In the genomic region with DNA sequence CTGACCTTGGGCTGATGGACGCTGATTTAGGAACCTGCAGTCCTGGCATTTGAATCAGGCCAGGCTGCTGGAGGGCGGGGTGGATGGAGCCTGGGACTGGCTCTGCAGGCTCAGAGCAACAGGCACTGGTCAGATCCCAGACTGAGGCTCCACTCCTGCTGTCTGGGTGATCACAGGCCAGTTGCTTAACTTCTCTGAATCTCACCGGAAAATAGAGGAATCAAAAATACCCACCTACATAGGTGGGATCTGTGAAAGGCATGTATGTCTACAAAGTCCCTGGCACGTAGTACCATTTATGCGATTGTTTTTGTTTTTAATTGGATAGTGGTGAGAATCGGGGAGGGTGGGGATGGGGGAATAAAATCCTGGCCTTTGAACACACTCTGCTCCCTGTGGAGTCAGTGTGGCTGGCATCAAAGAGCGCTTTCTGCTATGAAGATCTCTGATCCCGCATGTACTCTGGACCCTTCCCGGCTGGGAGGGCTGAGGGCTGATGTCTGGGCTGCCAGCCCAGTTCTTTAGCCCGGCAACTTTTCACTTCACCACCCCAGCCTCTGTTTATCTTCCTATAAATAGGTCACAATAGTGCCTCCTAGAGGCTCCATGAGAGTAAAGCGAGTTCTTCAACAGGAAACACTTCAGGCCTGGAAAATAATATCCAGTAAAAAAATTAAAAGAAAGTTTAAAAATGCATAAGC, we compare ENCODE assay signal across 9 cellular contexts.
A peak's percentile ranks its signal among the peaks of the same experiment; 100 is the strongest.
DNase-seq lines count a peak whose midpoint lies in the region; ATAC-seq and TF ChIP-seq lines count a peak whose summit lies in the region.
"Had no signal": no experiment of that assay in that cellular context is flagged by ENCODE, and none has a peak within 500 bp of the region (broad histone marks: within the 10 kb centered on the region; RNA-seq: fewer than 3 reads in every experiment).

No MANE protein-coding gene starts in this region.

- no peak for ATAC-seq in CD4-positive, alpha-beta T cell (ENCODE audit: poor library complexity)

- H3K27ac Mint-ChIP-seq in CD4-positive, alpha-beta T cell = no peak overlapping the region

- H3K4me1 ChIP-seq in fibroblast of lung (ENCODE audit: control insufficient read depth, extremely low read depth, insufficient read depth, low read length) = no peaks in the 10 kb centered on the region
- H3K4me1 ChIP-seq in osteoblast (ENCODE audit: insufficient read depth, low read length) = no peaks in the 10 kb centered on the region

- no peak overlapping the region for H2AFZ ChIP-seq in fibroblast of lung (ENCODE audit: low read length)
- H2AFZ ChIP-seq in osteoblast (ENCODE audit: low read length) = no peak overlapping the region

- no peaks in the 10 kb centered on the region for H3K4me1 Mint-ChIP-seq in CD4-positive, alpha-beta T cell (ENCODE audit: low read depth)

- intact Hi-C loops in CD4-positive, alpha-beta T cell (cut with DNase I, micrococcal nuclease) = loop anchor here in 1 of 2 experiments (5.0 kb wide), 2 partner anchors 693 to 1908 kb away; no protein-coding TSS in a partner anchor

- no peak overlapping the region for H3K4me3 Mint-ChIP-seq in CD4-positive, alpha-beta T cell

- no peak overlapping the region for H3K9ac ChIP-seq in fibroblast of lung (ENCODE audit: insufficient read depth, low read length)

- CTCF ChIA-PET in CD4-positive, alpha-beta T cell (lab: Charles Lee) = no interaction called here

- H3K36me3 ChIP-seq in fibroblast of lung (ENCODE audit: control insufficient read depth, insufficient read depth, low read length) = no peaks in the 10 kb centered on the region
- no peaks in the 10 kb centered on the region for H3K36me3 ChIP-seq in osteoblast (ENCODE audit: insufficient read depth, low read length)
- H3K36me3 ChIP-seq: neutrophil had no signal

- H3K79me2 ChIP-seq in fibroblast of lung (ENCODE audit: control insufficient read depth, insufficient read depth, low read length) = no peaks in the 10 kb centered on the region
- H3K79me2 ChIP-seq in osteoblast (ENCODE audit: insufficient read depth, low read length) = no peaks in the 10 kb centered on the region

- H3K27me3 Mint-ChIP-seq in CD4-positive, alpha-beta T cell = peaks cover 43% of the 10 kb centered on the region

- H3K27ac ChIP-seq in fibroblast of lung (ENCODE audit: insufficient read depth, low read length) (no peak overlapping the region), osteoblast (ENCODE audit: low read depth, low read length) (no peak overlapping the region)
- H3K27ac ChIP-seq in CD4-positive, alpha-beta T cell (ENCODE audit: low read depth, low read length) = no peak overlapping the region
- H3K27ac ChIP-seq: neutrophil had no signal

- DNase-seq in GM12864 (ENCODE audit: low read depth) (no peak), OCI-M1 (lab: John Stamatoyannopoulos, UW) (peak; percentile 11), fibroblast of lung (ENCODE audit: low read depth in 2 of 2) (peak in 1 of 2 donors; percentile 24), osteoblast (ENCODE audit: insufficient read length, low spot score, missing footprints) (no peak), cortex of kidney (lab: John Stamatoyannopoulos, UW) (no peak), NCI-H1092 (lab: John Stamatoyannopoulos, UW) (no peak), HuH-7 (ENCODE audit: low spot score) (no peak)
- DNase-seq in CD4-positive, alpha-beta T cell = no peak

- H3K4me2 ChIP-seq in fibroblast of lung (ENCODE audit: extremely low read depth, insufficient read depth, low read length) (no peak overlapping the region), osteoblast (ENCODE audit: insufficient read depth, low read length) (no peak overlapping the region)

- POLR2A ChIA-PET in CD4-positive, alpha-beta T cell (lab: Charles Lee) = no interaction called here

- H3K27me3 ChIP-seq in fibroblast of lung (ENCODE audit: control insufficient read depth, insufficient read depth, low read length) (no peaks in the 10 kb centered on the region), osteoblast (ENCODE audit: insufficient read depth, low read length) (peaks cover 5% of the 10 kb centered on the region)
- peaks cover 19% of the 10 kb centered on the region for H3K27me3 ChIP-seq in CD4-positive, alpha-beta T cell (ENCODE audit: control insufficient read depth, insufficient read depth, low read length)

- no peaks in the 10 kb centered on the region for H4K20me1 ChIP-seq in fibroblast of lung (ENCODE audit: control insufficient read depth, extremely low read depth, insufficient read depth, low read length)
- H4K20me1 ChIP-seq in osteoblast (ENCODE audit: insufficient read depth, low read length) = no peaks in the 10 kb centered on the region

- no peaks in the 10 kb centered on the region for H3K36me3 Mint-ChIP-seq in CD4-positive, alpha-beta T cell (ENCODE audit: low read depth)

- H3K9me3 Mint-ChIP-seq in CD4-positive, alpha-beta T cell = no peaks in the 10 kb centered on the region

- TF ChIP-seq CTCF in GM12864 (IDR thresholded peaks at IDR 0.05; ENCODE audit: low read depth, low read length, missing control alignments) = peak; percentile 19
- TF ChIP-seq CTCF in fibroblast of lung (conservative IDR thresholded peaks at IDR 0.05 in 1 of 2, IDR thresholded peaks at IDR 0.05 in 1 of 2; ENCODE audit: low read depth in 1 of 2, low read length in 2 of 2) = peak; percentile 21 to 47
- TF ChIP-seq CTCF in osteoblast (IDR thresholded peaks at IDR 0.05; ENCODE audit: extremely low read depth, low read depth, low read length) = peak; percentile 32
- no peak for TF ChIP-seq CTCF in CD4-positive, alpha-beta T cell (IDR thresholded peaks at IDR 0.05)

- H3K4me3 ChIP-seq in GM12864 (ENCODE audit: low read depth, low read length) = no peak overlapping the region
- no peak overlapping the region for H3K4me3 ChIP-seq in fibroblast of lung (replicated peaks in 1 of 4; ENCODE audit: control extremely low read depth in 1 of 4, insufficient read depth in 1 of 4, low read depth in 3 of 4, low read length in 4 of 4)
- no peak overlapping the region for H3K4me3 ChIP-seq in osteoblast (ENCODE audit: insufficient read depth, low read length)

- H3K9me3 ChIP-seq in fibroblast of lung (ENCODE audit: control insufficient read depth, insufficient read depth, low read depth, low read length) (no peaks in the 10 kb centered on the region), osteoblast (ENCODE audit: low read depth, low read length) (no peaks in the 10 kb centered on the region)
- no peaks in the 10 kb centered on the region for H3K9me3 ChIP-seq in CD4-positive, alpha-beta T cell (ENCODE audit: control insufficient read depth, low read length)
- H3K9me3 ChIP-seq: neutrophil had no signal
